In the genomic region with DNA sequence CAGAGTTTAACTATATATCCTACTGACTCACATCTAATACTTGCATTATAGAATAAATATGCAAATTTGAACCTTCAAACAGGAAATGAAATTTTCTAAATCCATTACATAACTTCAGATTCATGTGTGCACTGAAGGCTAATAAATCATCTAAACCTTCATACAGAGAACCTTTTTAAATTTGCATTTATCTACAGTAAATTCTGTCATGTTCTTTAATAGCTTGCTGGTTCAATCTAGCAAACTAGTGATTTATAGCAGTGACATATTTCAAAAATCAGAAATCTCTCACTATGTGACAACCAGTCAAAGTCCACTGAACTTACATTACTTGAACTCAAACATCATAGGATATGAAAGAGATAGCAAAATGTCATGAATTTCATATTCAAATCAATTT, we compare ENCODE assay signal across 20 cellular contexts.
"Had no signal": no experiment of that assay in that cellular context is flagged by ENCODE, and none has a peak within 500 bp of the region (broad histone marks: within the 10 kb centered on the region; RNA-seq: fewer than 3 reads in every experiment).

No MANE protein-coding gene starts in this region.

- H3K27ac ChIP-seq: heart left ventricle, lower lobe of right lung, neural progenitor cell, testis, vagina had no signal

- H3K27me3 ChIP-seq: heart left ventricle, neural progenitor cell, testis, vagina had no signal

- H3K4me2 ChIP-seq: neural progenitor cell had no signal

- H2AFZ ChIP-seq: neural progenitor cell had no signal

- H3K9me3 ChIP-seq: lower lobe of right lung, testis, vagina had no signal

- H3K36me3 ChIP-seq: heart left ventricle, lower lobe of right lung, neural progenitor cell, vagina had no signal

- H3K4me3 ChIP-seq: heart left ventricle, lower lobe of right lung, neural progenitor cell, testis, vagina had no signal

- H3K4me1 ChIP-seq: neural progenitor cell, testis had no signal

- DNase-seq: activated CD4-positive, alpha-beta T cell treated with anti-CD3 and anti-CD28 coated beads, Interleukin-2, amount 10 ng/mL, durations not matched to agents 7 days and 5 days; activated CD4-positive, CD25-positive, alpha-beta regulatory T cell treated with anti-CD3 and anti-CD28 coated beads, Interleukin-2, amount 50 U/mL, for 72 hours; activated CD8-positive, alpha-beta T cell treated with anti-CD3 and anti-CD28 coated beads for 36 hours; activated gamma-delta T cell; activated naive CD4-positive, alpha-beta T cell treated with anti-CD3 and anti-CD28 coated beads, Interleukin-2, amount 50 U/mL, for 16 hours; activated naive CD8-positive, alpha-beta T cell treated with anti-CD3 and anti-CD28 coated beads, Interleukin-2, amount 50 U/mL, for 24 hours; heart left ventricle; islet precursor cell; left cardiac atrium; lower lobe of right lung; mesendoderm; naive thymus-derived CD4-positive, alpha-beta T cell; posterior cingulate gyrus; stimulated activated CD4-positive, alpha-beta T cell treated with anti-CD3 and anti-CD28 coated beads, Interleukin-2, amount 100 ng/mL, for 48 hours; stimulated activated naive CD4-positive, alpha-beta T cell; testis; trophoblast cell had no signal

- ATAC-seq: activated CD8-positive, alpha-beta T cell treated with anti-CD3 and anti-CD28 coated beads for 36 hours; activated naive CD8-positive, alpha-beta T cell treated with anti-CD3 and anti-CD28 coated beads, Interleukin-2, amount 50 U/mL, for 24 hours; sciatic nerve had no signal

- H3K9ac ChIP-seq: neural progenitor cell had no signal
